ENCODE assay signal across 8 cellular contexts in genomic region chr6:10403385-10404106, GRCh38. TPM values are rescaled to one million over a fixed set of nuclear protein-coding genes. Genes with fewer than 3 reads are reported as not detected.
DNase-seq lines count a peak whose midpoint lies in the region; ATAC-seq and TF ChIP-seq lines count a peak whose summit lies in the region.

No MANE protein-coding gene starts in this region.

- H4K20me1 ChIP-seq in PC-3 (ENCODE audit: low read length): peaks cover 11% of the 10 kb centered on the region

- peak; percentile 1 to 4 for ATAC-seq in activated T-cell treated with anti-CD3 and anti-CD28 coated beads, Interleukin-2, amount 50 U/mL, for 4 hours
- ATAC-seq in HG02678 (IDR thresholded peaks at IDR 0.05; ENCODE audit: unreplicated experiment): peak; percentile 27
- peak; percentile 56 for ATAC-seq in PC-3
- ATAC-seq in sciatic nerve: no peak

- H2BK120ac ChIP-seq in neuronal stem cell (ENCODE audit: low read depth, low read length): no peak overlapping the region

- no peak for DNase-seq in activated T-cell treated with anti-CD3 and anti-CD28 coated beads, Interleukin-2, amount 50 U/mL, for 4 hours
- DNase-seq in activated T-cell treated with anti-CD3 and anti-CD28 coated beads for 4 hours (no peak), PC-3 (peak; percentile 94), neuronal stem cell (ENCODE audit: low spot score) (no peak), foreskin melanocyte (no peak), sciatic nerve (ENCODE audit: low spot score) (no peak)

- H3K36me3 Mint-ChIP-seq in activated T-cell treated with anti-CD3 and anti-CD28 coated beads, Interleukin-2, amount 50 U/mL, for 4 hours (ENCODE audit: insufficient read depth): no peaks in the 10 kb centered on the region

- no peak for TF ChIP-seq CTCF in PC-3 (conservative IDR thresholded peaks at IDR 0.05; ENCODE audit: low read depth, low read length)

- BruUV-seq in PC-3 (replicated peaks; lab: Mats Ljungman, UMichigan): no TSS peak

- no peak overlapping the region for H2AK5ac ChIP-seq in neuronal stem cell (ENCODE audit: low read depth, low read length)

- peak overlapping the region; percentile 70 for H3K4me3 ChIP-seq in PC-3 (ENCODE audit: low read length)
- H3K4me3 ChIP-seq in endocrine pancreas (ENCODE audit: control insufficient read depth, insufficient read depth, low read length): peak overlapping the region; percentile 60
- H3K4me3 ChIP-seq in neuronal stem cell (ENCODE audit: low read length in 2 of 2): peak overlapping the region; percentile 65 to 75

- no peak overlapping the region for H4K91ac ChIP-seq in neuronal stem cell (ENCODE audit: low read depth, low read length, poor library complexity)

- H2BK5ac ChIP-seq in neuronal stem cell (ENCODE audit: low read length): no peak overlapping the region

- H4K8ac ChIP-seq in neuronal stem cell (ENCODE audit: low read depth, low read length): no peak overlapping the region

- H3K23ac ChIP-seq in neuronal stem cell (ENCODE audit: low read depth, low read length, poor library complexity): no peak overlapping the region

- intact Hi-C loops in PC-3 (cut with micrococcal nuclease): loop anchor here (1.0 to 10.0 kb wide), 4 partner anchors 10 to 1259 kb away; no protein-coding TSS in a partner anchor
- intact Hi-C loops in sciatic nerve (cut with DNase I): no loop called here

- H3K27me3 ChIP-seq in PC-3 (ENCODE audit: low read length) (no peaks in the 10 kb centered on the region), endocrine pancreas (ENCODE audit: control insufficient read depth, insufficient read depth, low read length) (peaks cover 6% of the 10 kb centered on the region), neuronal stem cell (ENCODE audit: control insufficient read depth in 3 of 3, insufficient read depth in 3 of 3, low read depth in 1 of 3, low read length in 3 of 3) (peaks cover 20 to 83% (median 82%) of the 10 kb centered on the region in 3 experiments)

- H3K9ac ChIP-seq in PC-3 (ENCODE audit: low read length): peak overlapping the region; percentile 97
- peak overlapping the region; percentile 24 for H3K9ac ChIP-seq in endocrine pancreas (ENCODE audit: control insufficient read depth, insufficient read depth, low read length)
- H3K9ac ChIP-seq in neuronal stem cell (ENCODE audit: low read depth, low read length, poor library complexity): no peak overlapping the region

- H3K9me2 ChIP-seq in PC-3 (replicated peaks; ENCODE audit: low read length): no peaks in the 10 kb centered on the region

- peak overlapping the region; percentile 74 for H3K4me3 Mint-ChIP-seq in activated T-cell treated with anti-CD3 and anti-CD28 coated beads, Interleukin-2, amount 50 U/mL, for 4 hours

- peak overlapping the region; percentile 36; the same call in 1 of the 2 replicates for H2AFZ ChIP-seq in PC-3 (ENCODE audit: low read length)
- H2AFZ ChIP-seq in neuronal stem cell (ENCODE audit: low read length): peak overlapping the region; percentile 96

- no peak overlapping the region for H2BK15ac ChIP-seq in neuronal stem cell (ENCODE audit: low read length)

- peaks cover 68% of the 10 kb centered on the region for H3K27me3 Mint-ChIP-seq in activated T-cell treated with anti-CD3 and anti-CD28 coated beads, Interleukin-2, amount 50 U/mL, for 4 hours (ENCODE audit: low read depth)

- H2BK12ac ChIP-seq in neuronal stem cell (ENCODE audit: low read length): no peak overlapping the region

- H3K18ac ChIP-seq in neuronal stem cell (ENCODE audit: low read length): no peak overlapping the region

- H3K9me3 ChIP-seq in PC-3 (ENCODE audit: low read length): no peaks in the 10 kb centered on the region
- no peaks in the 10 kb centered on the region for H3K9me3 ChIP-seq in endocrine pancreas (ENCODE audit: control insufficient read depth, low read length)
- peaks cover 0 to 1% of the 10 kb centered on the region in 2 donors for H3K9me3 ChIP-seq in neuronal stem cell (replicated peaks in 1 of 2; ENCODE audit: control insufficient read depth in 2 of 2, insufficient read depth in 1 of 2, low read depth in 1 of 2, low read length in 2 of 2)

- H3K27ac ChIP-seq in PC-3 (ENCODE audit: low read length): peak overlapping the region; percentile 100
- no peak overlapping the region for H3K27ac ChIP-seq in neuronal stem cell (replicated peaks; ENCODE audit: low read length)

- peak overlapping the region; percentile 96 for H3K4me2 ChIP-seq in PC-3 (ENCODE audit: low read length)
- peak overlapping the region; percentile 94 for H3K4me2 ChIP-seq in neuronal stem cell (ENCODE audit: insufficient read depth, low read length, poor library complexity, severe bottlenecking)

- H3K9me3 Mint-ChIP-seq in activated T-cell treated with anti-CD3 and anti-CD28 coated beads, Interleukin-2, amount 50 U/mL, for 4 hours: peaks cover 27% of the 10 kb centered on the region

- CTCF ChIA-PET in PC-3 (lab: Charles Lee): interaction anchor here (3.4 kb wide), 1 partner anchor 11 kb away, joined by 26 read pairs; the partner anchor contains the start of gene TFAP2A

- H3K4me1 Mint-ChIP-seq in activated T-cell treated with anti-CD3 and anti-CD28 coated beads, Interleukin-2, amount 50 U/mL, for 4 hours (ENCODE audit: low read depth): peaks cover 10% of the 10 kb centered on the region

- H3K79me2 ChIP-seq in PC-3 (ENCODE audit: low read length): peaks cover 66% of the 10 kb centered on the region

- H3K4me1 ChIP-seq in PC-3 (ENCODE audit: insufficient read depth, low read length) (peaks cover 77% of the 10 kb centered on the region), endocrine pancreas (ENCODE audit: control insufficient read depth, insufficient read depth, low read length) (no peaks in the 10 kb centered on the region), neuronal stem cell (ENCODE audit: control insufficient read depth in 2 of 2, insufficient read depth in 1 of 2, low read depth in 1 of 2, low read length in 2 of 2) (peaks cover 3 to 6% of the 10 kb centered on the region in 2 donors)

- peaks cover 6% of the 10 kb centered on the region for H3F3A ChIP-seq in PC-3 (ENCODE audit: low read length, unreplicated experiment)

- no peak overlapping the region for H3K4ac ChIP-seq in neuronal stem cell (ENCODE audit: low read length)

- peaks cover 61% of the 10 kb centered on the region for H3K36me3 ChIP-seq in PC-3 (ENCODE audit: low read depth, low read length)
- H3K36me3 ChIP-seq in endocrine pancreas (ENCODE audit: control insufficient read depth, insufficient read depth, low read length): no peaks in the 10 kb centered on the region
- H3K36me3 ChIP-seq in neuronal stem cell (replicated peaks in 1 of 2; ENCODE audit: control insufficient read depth in 2 of 2, insufficient read depth in 2 of 2, low read length in 2 of 2): no peaks in the 10 kb centered on the region

- H3K79me1 ChIP-seq in neuronal stem cell (ENCODE audit: low read depth, low read length): no peaks in the 10 kb centered on the region

- WGBS in neuronal stem cell (ENCODE audit: extremely low coverage in 2 of 2, insufficient read length in 2 of 2, insufficient replicate concordance in 1 of 2), 2 donors: no CpG with 5 or more reads among the region's 16 CpGs

- POLR2A ChIA-PET in PC-3 (lab: Charles Lee; ENCODE audit: unreplicated experiment): interaction anchor here (1.5 kb wide), 1 partner anchor 12 kb away, joined by 9 read pairs; the partner anchor contains the start of gene TFAP2A

- H3K14ac ChIP-seq in neuronal stem cell (ENCODE audit: low read length): no peak overlapping the region

RNA-seq across cellular contexts. Expression of gene TFAP2A, which starts 11.3 kb away (rescaled TPM):
- under 1 TPM in 1 of 3 donors, not detected in 2; 0.11 TPM for total RNA-seq in activated T-cell treated with anti-CD3 and anti-CD28 coated beads, Interleukin-2, amount 50 U/mL, for 4 hours
- 29.4 and 35.5 TPM in 2 replicates for total RNA-seq in PC-3 (2014; rRNA removed)
- polyA plus RNA-seq in neuronal stem cell (2013, experiment 1 of 2): 0.53 TPM
- 0.54 TPM for polyA plus RNA-seq in neuronal stem cell (2013, experiment 2 of 2)
- total RNA-seq in sciatic nerve: 1.6 TPM

Comparison
In these comparisons a context has a peak if more than half of its experiments do, and no peak if none do; other contexts are left out.
1. RNA of gene TFAP2A, which starts 11.3 kb away (total RNA-seq): 29.4 to 35.5 TPM in PC-3; 1.6 TPM in sciatic nerve (single experiment) and 0.11 TPM in activated T-cell treated with anti-CD3 and anti-CD28 coated beads, Interleukin-2, amount 50 U/mL, for 4 hours; every median in the first group is over 10 times any median in the second.
2. Peak in every context shown above with its lines, with median percentiles within 50 percentile points of each other: H3K4me3 ChIP-seq.